Comparison of ENCODE assay signal across 1 cellular context in genomic region chr15:43209059-43209824, GRCh38.
TF ChIP-seq lines count a peak whose summit lies in the region.

No MANE protein-coding gene starts in this region.

TF ChIP-seq in IMR-90, 13 proteins besides CTCF, POLR2A, EP300 and RAD21:
- TF ChIP-seq RFX5 (IDR thresholded peaks at IDR 0.05; ENCODE audit: low read depth, low read length): no peak
- TF ChIP-seq MAZ (IDR thresholded peaks at IDR 0.05; ENCODE audit: borderline replicate concordance, low read depth, low read length): no peak
- no peak for TF ChIP-seq FOS (IDR thresholded peaks at IDR 0.05; ENCODE audit: low read depth, low read length)
- no peak for TF ChIP-seq USF2 (IDR thresholded peaks at IDR 0.05; ENCODE audit: low read depth, low read length)
- no peak for TF ChIP-seq CHD1 (IDR thresholded peaks at IDR 0.05; ENCODE audit: low read depth, low read length)
- TF ChIP-seq NFE2L2 (IDR thresholded peaks at IDR 0.05; ENCODE audit: low read depth, low read length): no peak
- TF ChIP-seq MAFK (IDR thresholded peaks at IDR 0.05; ENCODE audit: low read depth, low read length): no peak
- no peak for TF ChIP-seq SMC3 (IDR thresholded peaks at IDR 0.05; ENCODE audit: low read depth, low read length)
- TF ChIP-seq BHLHE40 (IDR thresholded peaks at IDR 0.05; ENCODE audit: low read depth, low read length): no peak
- no peak for TF ChIP-seq CEBPB (IDR thresholded peaks at IDR 0.05; ENCODE audit: low read depth, low read length)
TF ChIP-seq in IMR-90: peak in this region for 0.
